ENCODE assay signal across 35 cellular contexts in genomic region chr13:112522578-112522977, GRCh38.
A peak's percentile ranks its signal among the peaks of the same experiment; 100 is the strongest.
DNase-seq lines count a peak whose midpoint lies in the region; ATAC-seq, FAIRE-seq and TF ChIP-seq lines count a peak whose summit lies in the region.
"Had no signal": no experiment of that assay in that cellular context is flagged by ENCODE, and none has a peak within 500 bp of the region (broad histone marks: within the 10 kb centered on the region; RNA-seq: fewer than 3 reads in every experiment).

No MANE protein-coding gene starts in this region.

- no peaks in the 10 kb centered on the region for H3K9me3 Mint-ChIP-seq in HFFc6
- H3K9me3 Mint-ChIP-seq: activated T-helper 1 cell treated with anti-CD3 and anti-CD28 coated beads, Interleukin-12 subunit alpha, Interleukin-12 subunit beta, Interleukin-2, Interleukin-4 antibody, amounts not matched to agents 30 ng/mL and 10 ng/mL and 1 ng/mL, durations not matched to agents 14 hours and 24 hours and 36 hours; CD8-positive, alpha-beta T cell; endodermal cell; H9; mesothelial cell of epicardium; naive thymus-derived CD8-positive, alpha-beta T cell; stimulated activated naive CD8-positive, alpha-beta T cell treated with anti-CD3 and anti-CD28 coated beads, Interleukin-15, Interleukin-2, amounts not matched to agents 100 ng/mL and 50 ng/mL, for 24 hours had no signal

- H3K36me3 ChIP-seq in heart left ventricle, result peaks cover 3 to 88% (median 75%) of the 10 kb centered on the region in 9 donors
- H3K36me3 ChIP-seq: prostate gland had no signal

- H3K4me3 ChIP-seq in astrocyte of the spinal cord (ENCODE audit: low read depth, low read length), result no peak overlapping the region
- H3K4me3 ChIP-seq in heart left ventricle, result no peak overlapping the region
- H3K4me3 ChIP-seq: esophagus squamous epithelium, prostate gland had no signal

- intact Hi-C loops in heart left ventricle (cut with DNase I), result no loop called here

- H3K27ac ChIP-seq in heart left ventricle, result no peak overlapping the region
- H3K27ac ChIP-seq: esophagus squamous epithelium, prostate gland, WERI-Rb-1 had no signal

- WGBS in heart left ventricle, 4 donors, result 93 to 96% (median 96%) methylated on average over 5 of the region's 5 CpGs

- H3K27me3 Mint-ChIP-seq in HFFc6 (ENCODE audit: insufficient read depth), result no peaks in the 10 kb centered on the region
- H3K27me3 Mint-ChIP-seq: activated CD8-positive, alpha-beta memory T cell treated with anti-CD3 and anti-CD28 coated beads, Interleukin-2, amount 10 ng/mL, durations not matched to agents 7 days and 5 days; naive thymus-derived CD8-positive, alpha-beta T cell; stimulated activated naive CD8-positive, alpha-beta T cell treated with anti-CD3 and anti-CD28 coated beads, Interleukin-15, Interleukin-2, amounts not matched to agents 100 ng/mL and 50 ng/mL, for 24 hours had no signal

- FAIRE-seq in HTR-8/SVneo (lab: Jason Lieb, UNC), result no peak
- FAIRE-seq: G401.6, keratinocyte had no signal

- H3K36me3 Mint-ChIP-seq in HFFc6 (ENCODE audit: low read depth), result peaks cover 8% of the 10 kb centered on the region; the same call in 1 of the 2 replicates

- H3K4me1 ChIP-seq in heart left ventricle, result no peaks in the 10 kb centered on the region
- H3K4me1 ChIP-seq: esophagus squamous epithelium, prostate gland had no signal

- H3K4me3 Mint-ChIP-seq in HFFc6, result no peak overlapping the region
- H3K4me3 Mint-ChIP-seq: activated CD8-positive, alpha-beta memory T cell treated with anti-CD3 and anti-CD28 coated beads, Interleukin-2, amount 10 ng/mL, durations not matched to agents 7 days and 5 days; activated T-helper 1 cell treated with anti-CD3 and anti-CD28 coated beads, Interleukin-12 subunit alpha, Interleukin-12 subunit beta, Interleukin-2, Interleukin-4 antibody, amounts not matched to agents 30 ng/mL and 10 ng/mL and 1 ng/mL, durations not matched to agents 14 hours and 24 hours and 36 hours; CD8-positive, alpha-beta T cell; endodermal cell; H9; mesothelial cell of epicardium; naive thymus-derived CD8-positive, alpha-beta T cell; stimulated activated naive CD8-positive, alpha-beta T cell treated with anti-CD3 and anti-CD28 coated beads, Interleukin-15, Interleukin-2, amounts not matched to agents 100 ng/mL and 50 ng/mL, for 24 hours had no signal

- DNase-seq in activated CD4-positive, CD25-positive, alpha-beta regulatory T cell treated with anti-CD3 and anti-CD28 coated beads, Interleukin-2, amount 50 U/mL, for 72 hours, result no peak
- peak; percentile 62 for DNase-seq in HFFc6
- peak; percentile 59 for DNase-seq in astrocyte of the spinal cord (ENCODE audit: low read depth, low spot score)
- DNase-seq in myocyte (ENCODE audit: low read depth), result peak; percentile 82
- no peak for DNase-seq in stimulated activated CD4-positive, alpha-beta T cell treated with anti-CD3 and anti-CD28 coated beads, Interleukin-2, amount 100 ng/mL, for 48 hours
- DNase-seq in heart left ventricle, result no peak
- DNase-seq in HTR-8/SVneo (ENCODE audit: insufficient read length, low spot score), result no peak
- DNase-seq: 8988T; activated CD8-positive, alpha-beta memory T cell treated with anti-CD3 and anti-CD28 coated beads, Interleukin-2, amount 10 ng/mL, durations not matched to agents 7 days and 5 days; activated naive CD4-positive, alpha-beta T cell treated with anti-CD3 and anti-CD28 coated beads, Interleukin-2, amount 50 U/mL, for 16 hours; AML-193; aorta; CD8-positive, alpha-beta T cell; endodermal cell; esophagus squamous epithelium; H9; KBM-7; left ventricle myocardium superior; naive thymus-derived CD8-positive, alpha-beta T cell; NCI-H1436; NCI-H2107; NCI-H446 treated with DMSO at 0.1 percent for 48 hours; nucleus accumbens; OCI-M1; Right ventricle myocardium superior; stimulated activated CD4-positive, alpha-beta T cell treated with anti-CD3 and anti-CD28 coated beads, Interleukin-15, amount 100 ng/mL, for 24 hours; WERI-Rb-1 had no signal

- TF ChIP-seq CTCF in HFFc6 (IDR thresholded peaks at IDR 0.05) (no peak), astrocyte of the spinal cord (IDR thresholded peaks at IDR 0.05; ENCODE audit: low read depth, low read length) (no peak), heart left ventricle (IDR thresholded peaks at IDR 0.05) (no peak)

- ATAC-seq in activated CD4-positive, CD25-positive, alpha-beta regulatory T cell treated with anti-CD3 and anti-CD28 coated beads, Interleukin-2, amount 50 U/mL, for 24 hours, result peak; percentile 28 to 71
- no peak for ATAC-seq in heart left ventricle
- ATAC-seq: activated CD8-positive, alpha-beta memory T cell treated with anti-CD3 and anti-CD28 coated beads, Interleukin-2, amount 10 ng/mL, durations not matched to agents 7 days and 5 days; CD8-positive, alpha-beta T cell; left ventricle myocardium superior; naive thymus-derived CD8-positive, alpha-beta T cell; sciatic nerve had no signal

- TF ChIP-seq POLR2A in heart left ventricle (IDR thresholded peaks at IDR 0.05), result no peak

- H3K27ac Mint-ChIP-seq in HFFc6, result no peak overlapping the region; the same call in 1 of the 2 replicates
- H3K27ac Mint-ChIP-seq: activated CD8-positive, alpha-beta memory T cell treated with anti-CD3 and anti-CD28 coated beads, Interleukin-2, amount 10 ng/mL, durations not matched to agents 7 days and 5 days; activated T-helper 1 cell treated with anti-CD3 and anti-CD28 coated beads, Interleukin-12 subunit alpha, Interleukin-12 subunit beta, Interleukin-2, Interleukin-4 antibody, amounts not matched to agents 30 ng/mL and 10 ng/mL and 1 ng/mL, durations not matched to agents 14 hours and 24 hours and 36 hours; CD8-positive, alpha-beta T cell; endodermal cell; H9; mesothelial cell of epicardium; naive thymus-derived CD8-positive, alpha-beta T cell; stimulated activated naive CD8-positive, alpha-beta T cell treated with anti-CD3 and anti-CD28 coated beads, Interleukin-15, Interleukin-2, amounts not matched to agents 100 ng/mL and 50 ng/mL, for 24 hours had no signal

- in situ Hi-C loops in astrocyte of the spinal cord (cut with HindIII; ENCODE audit: low sequenced_read_pairs), result no loop called here

- H3K4me1 Mint-ChIP-seq in HFFc6 (ENCODE audit: low read depth), result peaks cover 11% of the 10 kb centered on the region
- H3K4me1 Mint-ChIP-seq: activated CD8-positive, alpha-beta memory T cell treated with anti-CD3 and anti-CD28 coated beads, Interleukin-2, amount 10 ng/mL, durations not matched to agents 7 days and 5 days; endodermal cell; H9; mesothelial cell of epicardium; naive thymus-derived CD8-positive, alpha-beta T cell had no signal

- no peaks in the 10 kb centered on the region for H3K9me3 ChIP-seq in heart left ventricle
- H3K9me3 ChIP-seq: esophagus squamous epithelium, prostate gland had no signal

- no peaks in the 10 kb centered on the region for H3K27me3 ChIP-seq in heart left ventricle
- H3K27me3 ChIP-seq: esophagus squamous epithelium had no signal

Comparison
In these comparisons a context has a peak if more than half of its experiments do, and no peak if none do; other contexts are left out.
1. ATAC-seq: peak in activated CD4-positive, CD25-positive, alpha-beta regulatory T cell treated with anti-CD3 and anti-CD28 coated beads, Interleukin-2, amount 50 U/mL, for 24 hours (2 of 2); none in heart left ventricle (0 of 4).
2. DNase-seq: peak in HFFc6 (single experiment), astrocyte of the spinal cord (single experiment) and myocyte (single experiment); none in activated CD4-positive, CD25-positive, alpha-beta regulatory T cell treated with anti-CD3 and anti-CD28 coated beads, Interleukin-2, amount 50 U/mL, for 72 hours (single experiment), stimulated activated CD4-positive, alpha-beta T cell treated with anti-CD3 and anti-CD28 coated beads, Interleukin-2, amount 100 ng/mL, for 48 hours (0 of 2), heart left ventricle (0 of 5) and HTR-8/SVneo (single experiment).